ENCODE assay signal across 8 cellular contexts in genomic region chr7:5528071-5528814, GRCh38. TPM values are rescaled to one million over a fixed set of nuclear protein-coding genes. Genes with fewer than 3 reads are reported as not detected.
A peak's percentile ranks its signal among the peaks of the same experiment; 100 is the strongest.
DNase-seq lines count a peak whose midpoint lies in the region; ATAC-seq and TF ChIP-seq lines count a peak whose summit lies in the region.

No MANE protein-coding gene starts in this region.

- peak overlapping the region; percentile 99 for H3K9ac ChIP-seq in PC-3 (ENCODE audit: low read length)

- H3K9me3 ChIP-seq in PC-3 (ENCODE audit: low read length), result no peaks in the 10 kb centered on the region
- no peaks in the 10 kb centered on the region for H3K9me3 ChIP-seq in iPS-18c (ENCODE audit: control insufficient read depth, insufficient read depth, low read length)

- H3K9me2 ChIP-seq in PC-3 (replicated peaks; ENCODE audit: low read length), result no peaks in the 10 kb centered on the region

- H3K4me3 ChIP-seq in PC-3 (ENCODE audit: low read length) (peak overlapping the region; percentile 95), astrocyte of the cerebellum (ENCODE audit: low read depth, low read length) (peak overlapping the region; percentile 93), iPS-18c (ENCODE audit: insufficient read depth, low read depth, low read length) (peak overlapping the region; percentile 91)

- POLR2A ChIA-PET in PC-3 (lab: Charles Lee; ENCODE audit: unreplicated experiment), result no interaction called here

- H3K4me1 ChIP-seq in PC-3 (ENCODE audit: insufficient read depth, low read length), result peaks cover 22% of the 10 kb centered on the region

- H3K79me2 ChIP-seq in PC-3 (ENCODE audit: low read length), result peaks cover 52% of the 10 kb centered on the region

- no peak for ATAC-seq in PC-3

- peaks cover 26% of the 10 kb centered on the region for H3F3A ChIP-seq in PC-3 (ENCODE audit: low read length, unreplicated experiment)

- DNase-seq in Caki2 (ENCODE audit: low read depth), result peak; percentile 40
- no peak for DNase-seq in PC-3
- DNase-seq in astrocyte of the cerebellum (ENCODE audit: low read depth), result no peak
- DNase-seq in stimulated activated CD4-positive, alpha-beta T cell treated with anti-CD3 and anti-CD28 coated beads, Interleukin-4, amount 100 ng/mL, for 1 hour, result peak; percentile 29
- DNase-seq in NCI-H146 (lab: John Stamatoyannopoulos, UW), result no peak
- no peak for DNase-seq in NCI-H774 (lab: John Stamatoyannopoulos, UW)
- no peak for DNase-seq in epidermal melanocyte (ENCODE audit: insufficient read length, low spot score)

- peaks cover 48% of the 10 kb centered on the region for H3K36me3 ChIP-seq in PC-3 (ENCODE audit: low read depth, low read length)

- no TSS peak for BruUV-seq in PC-3 (replicated peaks; lab: Mats Ljungman, UMichigan)

- peaks cover 45% of the 10 kb centered on the region for H4K20me1 ChIP-seq in PC-3 (ENCODE audit: low read length)

- in situ Hi-C loops in Caki2 (cut with HindIII; ENCODE audit: low pct_unique_long_range_greater_than_20kb, low sequenced_read_pairs) (no loop called here), astrocyte of the cerebellum (cut with HindIII; ENCODE audit: low sequenced_read_pairs) (no loop called here)

- peak overlapping the region; percentile 99 for H3K4me2 ChIP-seq in PC-3 (ENCODE audit: low read length)

- H3K27ac ChIP-seq in PC-3 (ENCODE audit: low read length), result 0 out of 2 replicates have a peak overlapping the region, but pooled peaks have one; percentile 89

- TF ChIP-seq CTCF in PC-3 (conservative IDR thresholded peaks at IDR 0.05; ENCODE audit: low read depth, low read length) (no peak), astrocyte of the cerebellum (IDR thresholded peaks at IDR 0.05; ENCODE audit: low read depth, low read length, missing control alignments) (no peak)

- intact Hi-C loops in PC-3 (cut with micrococcal nuclease), result loop anchor here (1.0 kb wide), 1 partner anchor 31 kb away; no protein-coding TSS in a partner anchor

- CTCF ChIA-PET in PC-3 (lab: Charles Lee), result no interaction called here

- H3K27me3 ChIP-seq in PC-3 (ENCODE audit: low read length), result no peaks in the 10 kb centered on the region

- H2AFZ ChIP-seq in PC-3 (ENCODE audit: low read length), result no peak overlapping the region

RNA-seq across cellular contexts. Expression of gene ACTB, which starts 2.2 kb away (rescaled TPM):
- total RNA-seq in Caki2 (2014; rRNA removed; shearing (Covaris generic); ENCODE audit: low replicate concordance), result 820 and 1,008 TPM in 2 replicates
- total RNA-seq in PC-3 (2014; rRNA removed), result 1,825 and 2,289 TPM in 2 replicates

RNA-seq across cellular contexts. Expression of gene FBXL18, which starts 14.6 kb away (rescaled TPM):
- 3.2 and 3.5 TPM in 2 replicates for total RNA-seq in Caki2 (2014; rRNA removed; shearing (Covaris generic); ENCODE audit: low replicate concordance)
- 10.2 and 16.2 TPM in 2 replicates for total RNA-seq in PC-3 (2014; rRNA removed)

Comparison
In these comparisons a context has a peak if more than half of its experiments do, and no peak if none do; other contexts are left out.
1. DNase-seq: peak in Caki2 (single experiment) and stimulated activated CD4-positive, alpha-beta T cell treated with anti-CD3 and anti-CD28 coated beads, Interleukin-4, amount 100 ng/mL, for 1 hour (single experiment); none in PC-3 (single experiment), astrocyte of the cerebellum (single experiment), NCI-H146 (single experiment), NCI-H774 (single experiment) and epidermal melanocyte (single experiment).
2. Peak in every context shown above with its lines, with median percentiles within 50 percentile points of each other: H3K4me3 ChIP-seq.